Comparison of ENCODE assay signal across 18 cellular contexts in the genomic region with DNA sequence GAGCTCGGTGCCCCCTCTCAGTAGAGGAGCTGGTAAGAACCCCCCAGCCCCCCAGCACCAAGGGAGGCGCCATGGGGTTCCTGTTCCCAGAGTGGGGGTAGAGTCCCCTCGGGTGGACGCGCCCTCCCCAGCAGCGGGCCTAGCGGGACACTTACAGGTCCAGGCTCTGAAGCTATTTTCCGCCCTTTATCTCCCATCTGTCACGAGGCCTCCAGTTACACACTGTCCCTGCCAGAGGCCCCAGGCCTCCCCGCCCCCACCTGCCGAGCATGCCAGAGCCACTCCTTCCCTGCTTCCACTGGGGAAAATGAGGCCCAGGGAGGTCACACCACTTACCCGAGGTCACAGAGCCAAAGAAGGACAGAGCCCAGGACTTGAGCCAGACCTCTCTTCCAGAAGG. TPM values are rescaled to one million over a fixed set of nuclear protein-coding genes. Genes with fewer than 3 reads are reported as not detected.
DNase-seq lines count a peak whose midpoint lies in the region; ATAC-seq and TF ChIP-seq lines count a peak whose summit lies in the region.
"Had no signal": no experiment of that assay in that cellular context is flagged by ENCODE, and none has a peak within 500 bp of the region (broad histone marks: within the 10 kb centered on the region; RNA-seq: fewer than 3 reads in every experiment).

No MANE protein-coding gene starts in this region.

- POLR2A ChIA-PET in Caco-2 (lab: Charles Lee) = no interaction called here

- in situ Hi-C loops in gastrocnemius medialis (cut with MboI; ENCODE audit: low sequenced_read_pairs in 4 of 4) = no loop called here

- H3K27me3 ChIP-seq in Caco-2 (replicated peaks; ENCODE audit: control insufficient read depth, insufficient read depth, low read length) (no peaks in the 10 kb centered on the region), gastrocnemius medialis (no peaks in the 10 kb centered on the region)
- H3K27me3 ChIP-seq: right lobe of liver, vagina had no signal

- intact Hi-C loops in Caco-2 (cut with micrococcal nuclease; ENCODE audit: unreplicated experiment) (no loop called here), left cardiac atrium (cut with DNase I) (no loop called here), gastrocnemius medialis (cut with DNase I; ENCODE audit: low total_unique reads) (no loop called here)

- peaks cover 24% of the 10 kb centered on the region for H3K4me1 ChIP-seq in Caco-2
- H3K4me1 ChIP-seq in gastrocnemius medialis = peaks cover 53% of the 10 kb centered on the region in 2 donors
- H3K4me1 ChIP-seq: HAP-1, vagina had no signal

- TF ChIP-seq CTCF in Caco-2 (IDR thresholded peaks at IDR 0.05; ENCODE audit: insufficient read depth in 1 of 2, low read depth in 1 of 2, low read length in 1 of 2, severe bottlenecking in 1 of 2, unreplicated experiment in 1 of 2) (no peak), gastrocnemius medialis (IDR thresholded peaks at IDR 0.05 in 4 of 5, conservative IDR thresholded peaks at IDR 0.05 in 1 of 5) (no peak)

- BruUV-seq in Caco-2 (replicated peaks; lab: Mats Ljungman, UMichigan) = no TSS peak

- CTCF ChIA-PET in Caco-2 (lab: Charles Lee) = interaction anchor here (0.6 kb wide), 1 partner anchor 485 kb away, joined by 4 read pairs; no protein-coding TSS in a partner anchor

- H3K27me3 Mint-ChIP-seq in Caco-2 (ENCODE audit: insufficient read depth, unreplicated experiment) (peaks cover 6% of the 10 kb centered on the region), immature natural killer cell (ENCODE audit: low read depth in 3 of 3) (peaks cover 2 to 3% (median 2%) of the 10 kb centered on the region in 3 donors)
- H3K27me3 Mint-ChIP-seq: activated CD4-positive, alpha-beta T cell treated with anti-CD3 and anti-CD28 coated beads, Interleukin-2, amount 10 ng/mL, durations not matched to agents 7 days and 5 days had no signal

- peak; percentile 25 to 53 for DNase-seq in Caco-2
- peak; percentile 16 for DNase-seq in SK-N-DZ (ENCODE audit: low spot score)
- DNase-seq in left cardiac atrium = peak; percentile 78
- DNase-seq in gastrocnemius medialis = peak; percentile 59 to 63
- DNase-seq in immature natural killer cell = no peak
- DNase-seq: activated CD4-positive, alpha-beta T cell treated with anti-CD3 and anti-CD28 coated beads, Interleukin-2, amount 10 ng/mL, durations not matched to agents 7 days and 5 days; activated gamma-delta T cell treated with Interleukin-2 at 50 U/mL for 16 hours; stimulated activated CD4-positive, alpha-beta T cell treated with anti-CD3 and anti-CD28 coated beads, Interleukin-2, amount 100 ng/mL, for 24 hours; stimulated activated naive CD8-positive, alpha-beta T cell treated with anti-CD3 and anti-CD28 coated beads, Interleukin-15, amount 100 ng/mL, for 72 hours had no signal

- no peaks in the 10 kb centered on the region for H3K36me3 Mint-ChIP-seq in Caco-2 (ENCODE audit: insufficient read depth, unreplicated experiment)
- H3K36me3 Mint-ChIP-seq in immature natural killer cell = no peaks in the 10 kb centered on the region

- peak overlapping the region; percentile 11 to 90 (median 52) for H3K27ac ChIP-seq in gastrocnemius medialis
- H3K27ac ChIP-seq: neutrophil, vagina had no signal

- H3K27ac Mint-ChIP-seq in Caco-2 (ENCODE audit: unreplicated experiment) (no peak overlapping the region), immature natural killer cell (no peak overlapping the region)
- H3K27ac Mint-ChIP-seq: activated CD4-positive, alpha-beta T cell treated with anti-CD3 and anti-CD28 coated beads, Interleukin-2, amount 10 ng/mL, durations not matched to agents 7 days and 5 days had no signal

- H3K4me3 ChIP-seq in Caco-2 (ENCODE audit: low read depth, low read length) = no peak overlapping the region
- peak overlapping the region in 3 of 4 donors; percentile 9 to 35 (median 26) for H3K4me3 ChIP-seq in gastrocnemius medialis
- H3K4me3 ChIP-seq: HAP-1, right lobe of liver, vagina had no signal

- H3K9me3 ChIP-seq in Caco-2 (no peaks in the 10 kb centered on the region), gastrocnemius medialis (no peaks in the 10 kb centered on the region)
- H3K9me3 ChIP-seq: HAP-1, neutrophil, right lobe of liver, vagina had no signal

- no peak overlapping the region for H3K4me3 Mint-ChIP-seq in Caco-2 (ENCODE audit: unreplicated experiment)
- no peak overlapping the region for H3K4me3 Mint-ChIP-seq in immature natural killer cell
- H3K4me3 Mint-ChIP-seq: activated CD4-positive, alpha-beta T cell treated with anti-CD3 and anti-CD28 coated beads, Interleukin-2, amount 10 ng/mL, durations not matched to agents 7 days and 5 days; stimulated activated naive CD8-positive, alpha-beta T cell treated with anti-CD3 and anti-CD28 coated beads, Interleukin-15, amount 100 ng/mL, for 72 hours had no signal

- H3K4me1 Mint-ChIP-seq in Caco-2 (ENCODE audit: low read depth, unreplicated experiment) (peaks cover 8% of the 10 kb centered on the region), immature natural killer cell (no peaks in the 10 kb centered on the region)
- H3K4me1 Mint-ChIP-seq: activated CD4-positive, alpha-beta T cell treated with anti-CD3 and anti-CD28 coated beads, Interleukin-2, amount 10 ng/mL, durations not matched to agents 7 days and 5 days; stimulated activated naive CD8-positive, alpha-beta T cell treated with anti-CD3 and anti-CD28 coated beads, Interleukin-15, amount 100 ng/mL, for 72 hours had no signal

- no peaks in the 10 kb centered on the region for H3K36me3 ChIP-seq in Caco-2 (ENCODE audit: control insufficient read depth, insufficient read depth, low read length)
- H3K36me3 ChIP-seq in gastrocnemius medialis = no peaks in the 10 kb centered on the region
- H3K36me3 ChIP-seq: HAP-1, neutrophil, right lobe of liver, vagina had no signal

- no peaks in the 10 kb centered on the region for H3K9me3 Mint-ChIP-seq in Caco-2 (ENCODE audit: unreplicated experiment)
- H3K9me3 Mint-ChIP-seq in immature natural killer cell = no peaks in the 10 kb centered on the region
- H3K9me3 Mint-ChIP-seq: activated CD4-positive, alpha-beta T cell treated with anti-CD3 and anti-CD28 coated beads, Interleukin-2, amount 10 ng/mL, durations not matched to agents 7 days and 5 days; stimulated activated naive CD8-positive, alpha-beta T cell treated with anti-CD3 and anti-CD28 coated beads, Interleukin-15, amount 100 ng/mL, for 72 hours had no signal

- ATAC-seq in left cardiac atrium (peak; percentile 66 to 71), gastrocnemius medialis (peak; percentile 73 to 74), GM21360 (IDR thresholded peaks at IDR 0.05; ENCODE audit: unreplicated experiment) (no peak), HG02759 (IDR thresholded peaks at IDR 0.05; ENCODE audit: unreplicated experiment) (no peak), HG02763 (IDR thresholded peaks at IDR 0.05; ENCODE audit: unreplicated experiment) (no peak)
- ATAC-seq: stimulated activated naive CD8-positive, alpha-beta T cell treated with anti-CD3 and anti-CD28 coated beads, Interleukin-15, amount 100 ng/mL, for 72 hours had no signal

- no peak for TF ChIP-seq POLR2A in gastrocnemius medialis (IDR thresholded peaks at IDR 0.05)

RNA-seq across cellular contexts. Expression of gene C14orf180, which starts 3.1 kb away (rescaled TPM):
- total RNA-seq in Caco-2 (2022) (not detected in 2 replicates), left cardiac atrium (10 to 100 TPM; 26.6 to 66.7 TPM), gastrocnemius medialis (1 to 10 TPM in 1 of 4 donors, under 1 TPM in 3; 0.16 to 1.5 (median 0.25) TPM)
- polyA plus RNA-seq in SK-N-DZ (2014; cell fraction: cytosol; rRNA removed) = not detected in 2 replicates
- not detected in 2 replicates for polyA plus RNA-seq in SK-N-DZ (2014; cell fraction: nucleus; rRNA removed)
- not detected for polyA plus RNA-seq in immature natural killer cell
- total RNA-seq: activated CD4-positive, alpha-beta T cell treated with anti-CD3 and anti-CD28 coated beads, Interleukin-2, amount 10 ng/mL, durations not matched to agents 7 days and 5 days; Daoy; mononuclear cell had no signal

RNA-seq across cellular contexts. Expression of gene TMEM179, which starts 21.9 kb away (rescaled TPM):
- total RNA-seq in Caco-2 (2022) = not detected in 2 replicates
- polyA plus RNA-seq in SK-N-DZ (2014; cell fraction: cytosol; rRNA removed) = 2.1 and 2.4 TPM in 2 replicates
- polyA plus RNA-seq in SK-N-DZ (2014; cell fraction: nucleus; rRNA removed) = 2.6 and 4.6 TPM in 2 replicates
- 1 to 10 TPM in 1 of 2 donors, under 1 TPM in 1; 0.24 to 1.0 TPM for total RNA-seq in left cardiac atrium
- not detected for total RNA-seq in gastrocnemius medialis
- polyA plus RNA-seq in immature natural killer cell = not detected
- total RNA-seq: activated CD4-positive, alpha-beta T cell treated with anti-CD3 and anti-CD28 coated beads, Interleukin-2, amount 10 ng/mL, durations not matched to agents 7 days and 5 days; mononuclear cell had no signal

Comparison
In these comparisons a context has a peak if more than half of its experiments do, and no peak if none do; other contexts are left out.
1. DNase-seq: peak in Caco-2 (2 of 2), SK-N-DZ (single experiment), left cardiac atrium (single experiment) and gastrocnemius medialis (2 of 2); none in immature natural killer cell (0 of 3).
2. ATAC-seq: peak in left cardiac atrium (2 of 2) and gastrocnemius medialis (2 of 2); none in GM21360 (single experiment), HG02759 (single experiment) and HG02763 (single experiment).
3. RNA of gene C14orf180, which starts 3.1 kb away (total RNA-seq): 26.6 to 66.7 TPM in left cardiac atrium; 0.16 to 1.5 TPM in gastrocnemius medialis and not detected in Caco-2; every median in the first group is over 10 times any median in the second.